14 cellular contexts compared by ENCODE assay signal in genomic region chr4:83036991-83037390, GRCh38. TPM values are rescaled to one million over a fixed set of nuclear protein-coding genes. Genes with fewer than 3 reads are reported as not detected.
DNase-seq lines count a peak whose midpoint lies in the region; ATAC-seq and TF ChIP-seq lines count a peak whose summit lies in the region.
"Had no signal": no experiment of that assay in that cellular context is flagged by ENCODE, and none has a peak within 500 bp of the region (broad histone marks: within the 10 kb centered on the region; RNA-seq: fewer than 3 reads in every experiment).

No MANE protein-coding gene starts in this region.

- H4K20me1 ChIP-seq in hepatocyte (ENCODE audit: insufficient read depth, poor library complexity, severe bottlenecking), result peaks cover 5% of the 10 kb centered on the region

- no peaks in the 10 kb centered on the region for H3K36me3 Mint-ChIP-seq in WTC11
- peaks cover 33% of the 10 kb centered on the region for H3K36me3 Mint-ChIP-seq in stimulated activated effector memory CD8-positive, alpha-beta T cell treated with anti-CD3 and anti-CD28 coated beads, Interleukin-12 subunit alpha, Interleukin-12 subunit beta, amount 100 ng/mL, for 72 hours

- H3K27me3 ChIP-seq in left ventricle myocardium inferior (ENCODE audit: low read depth) (no peaks in the 10 kb centered on the region), right atrium auricular region (no peaks in the 10 kb centered on the region), hepatocyte (no peaks in the 10 kb centered on the region), foreskin keratinocyte (no peaks in the 10 kb centered on the region)
- H3K27me3 ChIP-seq: heart right ventricle had no signal

- H3K4me2 ChIP-seq in hepatocyte, result peak overlapping the region; percentile 90

- peaks cover 14% of the 10 kb centered on the region for H3K4me1 Mint-ChIP-seq in WTC11
- H3K4me1 Mint-ChIP-seq in stimulated activated effector memory CD8-positive, alpha-beta T cell treated with anti-CD3 and anti-CD28 coated beads, Interleukin-12 subunit alpha, Interleukin-12 subunit beta, amount 100 ng/mL, for 72 hours, result peaks cover 43% of the 10 kb centered on the region

- H2AFZ ChIP-seq in hepatocyte, result no peak overlapping the region

- DNase-seq in left ventricle myocardium inferior (no peak), right atrium auricular region (ENCODE audit: low spot score) (no peak), WTC11 (ENCODE audit: low spot score) (no peak), hepatocyte (ENCODE audit: low spot score) (no peak), NCI-H146 (lab: John Stamatoyannopoulos, UW) (no peak), foreskin keratinocyte (no peak)
- peak in 1 of 2 donors; percentile 44 for DNase-seq in stimulated activated effector memory CD8-positive, alpha-beta T cell treated with anti-CD3 and anti-CD28 coated beads, Interleukin-12 subunit alpha, Interleukin-12 subunit beta, amount 100 ng/mL, for 72 hours (ENCODE audit: low spot score in 2 of 2)
- DNase-seq: C1 segment of cervical spinal cord; heart right ventricle; MV-4-11; NCI-H524 treated with DMSO at 0.1 percent for 48 hours; stimulated activated naive CD4-positive, alpha-beta T cell; SW 1271 had no signal

- TF ChIP-seq CTCF in left ventricle myocardium inferior (IDR thresholded peaks at IDR 0.05; ENCODE audit: borderline replicate concordance) (no peak), right atrium auricular region (IDR thresholded peaks at IDR 0.05) (no peak), WTC11 (IDR thresholded peaks at IDR 0.05) (no peak), hepatocyte (IDR thresholded peaks at IDR 0.05; ENCODE audit: poor library complexity) (no peak), foreskin keratinocyte (conservative IDR thresholded peaks at IDR 0.05) (no peak)

- H3K27ac Mint-ChIP-seq in WTC11, result no peak overlapping the region
- no peak overlapping the region for H3K27ac Mint-ChIP-seq in stimulated activated effector memory CD8-positive, alpha-beta T cell treated with anti-CD3 and anti-CD28 coated beads, Interleukin-12 subunit alpha, Interleukin-12 subunit beta, amount 100 ng/mL, for 72 hours

- no peaks in the 10 kb centered on the region for H3K9me3 ChIP-seq in left ventricle myocardium inferior (replicated peaks)
- H3K9me3 ChIP-seq in right atrium auricular region, result no peaks in the 10 kb centered on the region
- H3K9me3 ChIP-seq in hepatocyte (ENCODE audit: low read depth), result no peaks in the 10 kb centered on the region
- H3K9me3 ChIP-seq: heart right ventricle had no signal

- H3K27ac ChIP-seq in left ventricle myocardium inferior (replicated peaks) (peak overlapping the region; percentile 13), right atrium auricular region (no peak overlapping the region), hepatocyte (no peak overlapping the region), foreskin keratinocyte (no peak overlapping the region)

- POLR2A ChIA-PET in WTC11 (lab: Charles Lee), result interaction anchor here (1.0 kb wide), 1 partner anchor 247 kb away, joined by 4 read pairs; no protein-coding TSS in a partner anchor

- peaks cover 65% of the 10 kb centered on the region for H3K79me2 ChIP-seq in hepatocyte

- H3K36me3 ChIP-seq in left ventricle myocardium inferior (peaks cover 3% of the 10 kb centered on the region), right atrium auricular region (no peaks in the 10 kb centered on the region), hepatocyte (replicated peaks; ENCODE audit: insufficient read depth, low read depth) (no peaks in the 10 kb centered on the region)

- WGBS in hepatocyte (ENCODE audit: low lambda C conversion rate, missing lambda C conversion rate), result 93% methylated on average over 4 of the region's 4 CpGs

- H3K9me2 ChIP-seq in hepatocyte (replicated peaks; ENCODE audit: insufficient read depth), result no peaks in the 10 kb centered on the region

- peaks cover 4% of the 10 kb centered on the region for H3K27me3 Mint-ChIP-seq in WTC11 (ENCODE audit: low read depth)

- intact Hi-C loops in left ventricle myocardium inferior (cut with micrococcal nuclease), result no loop called here

- ATAC-seq in WTC11 (no peak), foreskin keratinocyte (no peak), HG03108 (IDR thresholded peaks at IDR 0.05; ENCODE audit: unreplicated experiment) (no peak)
- no peak for ATAC-seq in stimulated activated effector memory CD8-positive, alpha-beta T cell treated with anti-CD3 and anti-CD28 coated beads, Interleukin-12 subunit alpha, Interleukin-12 subunit beta, amount 100 ng/mL, for 72 hours
- ATAC-seq: heart right ventricle had no signal

- CTCF ChIA-PET in WTC11 (lab: Charles Lee), result interaction anchor here (1.5 to 1.7 kb wide), 2 partner anchors 24 to 38 kb away, joined by 3 to 4 read pairs; no protein-coding TSS in a partner anchor

- H3K4me3 ChIP-seq in left ventricle myocardium inferior (no peak overlapping the region), right atrium auricular region (no peak overlapping the region), hepatocyte (no peak overlapping the region)

- H3K4me3 Mint-ChIP-seq in WTC11, result peak overlapping the region; percentile 12
- H3K4me3 Mint-ChIP-seq in stimulated activated effector memory CD8-positive, alpha-beta T cell treated with anti-CD3 and anti-CD28 coated beads, Interleukin-12 subunit alpha, Interleukin-12 subunit beta, amount 100 ng/mL, for 72 hours, result peak overlapping the region; percentile 89

- H3K4me1 ChIP-seq in left ventricle myocardium inferior, result peaks cover 54% of the 10 kb centered on the region
- H3K4me1 ChIP-seq in right atrium auricular region, result peaks cover 0 to 20% of the 10 kb centered on the region in 2 donors
- peaks cover 6% of the 10 kb centered on the region for H3K4me1 ChIP-seq in hepatocyte (ENCODE audit: insufficient read depth)
- peaks cover 7% of the 10 kb centered on the region for H3K4me1 ChIP-seq in foreskin keratinocyte

- no peaks in the 10 kb centered on the region for H3K9me3 Mint-ChIP-seq in WTC11
- no peaks in the 10 kb centered on the region for H3K9me3 Mint-ChIP-seq in stimulated activated effector memory CD8-positive, alpha-beta T cell treated with anti-CD3 and anti-CD28 coated beads, Interleukin-12 subunit alpha, Interleukin-12 subunit beta, amount 100 ng/mL, for 72 hours

TF ChIP-seq in WTC11, 78 proteins besides CTCF, POLR2A, EP300 and RAD21:
- no peak for TF ChIP-seq RORB (CRISPR knock-in tag; IDR thresholded peaks at IDR 0.05)
- TF ChIP-seq, protein P1, sequence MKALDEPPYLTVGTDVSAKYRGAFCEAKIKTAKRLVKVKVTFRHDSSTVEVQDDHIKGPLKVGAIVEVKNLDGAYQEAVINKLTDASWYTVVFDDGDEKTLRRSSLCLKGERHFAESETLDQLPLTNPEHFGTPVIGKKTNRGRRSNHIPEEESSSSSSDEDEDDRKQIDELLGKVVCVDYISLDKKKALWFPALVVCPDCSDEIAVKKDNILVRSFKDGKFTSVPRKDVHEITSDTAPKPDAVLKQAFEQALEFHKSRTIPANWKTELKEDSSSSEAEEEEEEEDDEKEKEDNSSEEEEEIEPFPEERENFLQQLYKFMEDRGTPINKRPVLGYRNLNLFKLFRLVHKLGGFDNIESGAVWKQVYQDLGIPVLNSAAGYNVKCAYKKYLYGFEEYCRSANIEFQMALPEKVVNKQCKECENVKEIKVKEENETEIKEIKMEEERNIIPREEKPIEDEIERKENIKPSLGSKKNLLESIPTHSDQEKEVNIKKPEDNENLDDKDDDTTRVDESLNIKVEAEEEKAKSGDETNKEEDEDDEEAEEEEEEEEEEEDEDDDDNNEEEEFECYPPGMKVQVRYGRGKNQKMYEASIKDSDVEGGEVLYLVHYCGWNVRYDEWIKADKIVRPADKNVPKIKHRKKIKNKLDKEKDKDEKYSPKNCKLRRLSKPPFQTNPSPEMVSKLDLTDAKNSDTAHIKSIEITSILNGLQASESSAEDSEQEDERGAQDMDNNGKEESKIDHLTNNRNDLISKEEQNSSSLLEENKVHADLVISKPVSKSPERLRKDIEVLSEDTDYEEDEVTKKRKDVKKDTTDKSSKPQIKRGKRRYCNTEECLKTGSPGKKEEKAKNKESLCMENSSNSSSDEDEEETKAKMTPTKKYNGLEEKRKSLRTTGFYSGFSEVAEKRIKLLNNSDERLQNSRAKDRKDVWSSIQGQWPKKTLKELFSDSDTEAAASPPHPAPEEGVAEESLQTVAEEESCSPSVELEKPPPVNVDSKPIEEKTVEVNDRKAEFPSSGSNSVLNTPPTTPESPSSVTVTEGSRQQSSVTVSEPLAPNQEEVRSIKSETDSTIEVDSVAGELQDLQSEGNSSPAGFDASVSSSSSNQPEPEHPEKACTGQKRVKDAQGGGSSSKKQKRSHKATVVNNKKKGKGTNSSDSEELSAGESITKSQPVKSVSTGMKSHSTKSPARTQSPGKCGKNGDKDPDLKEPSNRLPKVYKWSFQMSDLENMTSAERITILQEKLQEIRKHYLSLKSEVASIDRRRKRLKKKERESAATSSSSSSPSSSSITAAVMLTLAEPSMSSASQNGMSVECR (CRISPR knock-in tag; IDR thresholded peaks at IDR 0.05; ENCODE audit: borderline replicate concordance), result no peak
- TF ChIP-seq SP1 (CRISPR knock-in tag; conservative IDR thresholded peaks at IDR 0.05), result no peak
- TF ChIP-seq, protein P2, sequence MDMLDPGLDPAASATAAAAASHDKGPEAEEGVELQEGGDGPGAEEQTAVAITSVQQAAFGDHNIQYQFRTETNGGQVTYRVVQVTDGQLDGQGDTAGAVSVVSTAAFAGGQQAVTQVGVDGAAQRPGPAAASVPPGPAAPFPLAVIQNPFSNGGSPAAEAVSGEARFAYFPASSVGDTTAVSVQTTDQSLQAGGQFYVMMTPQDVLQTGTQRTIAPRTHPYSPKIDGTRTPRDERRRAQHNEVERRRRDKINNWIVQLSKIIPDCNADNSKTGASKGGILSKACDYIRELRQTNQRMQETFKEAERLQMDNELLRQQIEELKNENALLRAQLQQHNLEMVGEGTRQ (CRISPR knock-in tag; IDR thresholded peaks at IDR 0.05), result no peak
- no peak for TF ChIP-seq NFYB (CRISPR knock-in tag; conservative IDR thresholded peaks at IDR 0.05; ENCODE audit: low read depth)

RNA-seq across cellular contexts. Expression of gene COPS4, which starts 2.0 kb away (rescaled TPM):
- total RNA-seq in left ventricle myocardium inferior (53.6 TPM), right atrium auricular region (10 to 100 TPM; 55.2 to 58.1 TPM), WTC11 (2021) (26.9 to 30.9 TPM (median 28.7 TPM) in 3 replicates), hepatocyte (56.7 and 59.8 TPM in 2 replicates), foreskin keratinocyte (44.4 and 47.6 TPM in 2 replicates)
- polyA plus RNA-seq in hepatocyte (45.2 and 45.4 TPM in 2 replicates), foreskin keratinocyte (32.3 and 38.1 TPM in 2 replicates)

RNA-seq across cellular contexts. Expression of gene LIN54, which starts 26.4 kb away (rescaled TPM):
- total RNA-seq in left ventricle myocardium inferior (6.2 TPM), right atrium auricular region (1 to 10 TPM; 4.8 to 6.2 TPM), WTC11 (2021) (11.8 to 13.2 TPM (median 12.7 TPM) in 3 replicates), hepatocyte (14.1 and 19.8 TPM in 2 replicates), foreskin keratinocyte (13.8 and 15.6 TPM in 2 replicates)
- polyA plus RNA-seq in hepatocyte (2.7 and 5.4 TPM in 2 replicates), foreskin keratinocyte (1.7 and 2.5 TPM in 2 replicates)
